Comparison of ENCODE assay signal across 20 cellular contexts in genomic region chr14:100325958-100326357, GRCh38. TPM values are rescaled to one million over a fixed set of nuclear protein-coding genes. Genes with fewer than 3 reads are reported as not detected.
DNase-seq lines count a peak whose midpoint lies in the region; FAIRE-seq and TF ChIP-seq lines count a peak whose summit lies in the region.
"Had no signal": no experiment of that assay in that cellular context is flagged by ENCODE, and none has a peak within 500 bp of the region (broad histone marks: within the 10 kb centered on the region; RNA-seq: fewer than 3 reads in every experiment).

No MANE protein-coding gene starts in this region.

- H3K27me3 ChIP-seq in astrocyte (ENCODE audit: insufficient read depth, low read length) (no peaks in the 10 kb centered on the region), liver (ENCODE audit: control insufficient read depth in 4 of 4, insufficient read depth in 4 of 4, low read length in 3 of 4) (no peaks in the 10 kb centered on the region), small intestine (ENCODE audit: control insufficient read depth in 2 of 2, insufficient read depth in 2 of 2, low read length in 2 of 2) (no peaks in the 10 kb centered on the region)
- H3K27me3 ChIP-seq: BE2C had no signal

- intact Hi-C loops in lower leg skin (cut with DNase I; ENCODE audit: low total_unique reads) = no loop called here

- CTCF ChIA-PET in HEK293 (lab: Yijun Ruan, JAX) = no interaction called here

- no peak for TF ChIP-seq POLR2A in lower leg skin (IDR thresholded peaks at IDR 0.05)

- no peaks in the 10 kb centered on the region for H3K9me3 ChIP-seq in HEK293 (ENCODE audit: control insufficient read depth, insufficient read depth, low read depth, low read length)
- no peaks in the 10 kb centered on the region for H3K9me3 ChIP-seq in astrocyte (ENCODE audit: insufficient read depth, low read depth, low read length)
- H3K9me3 ChIP-seq in liver (ENCODE audit: control insufficient read depth in 4 of 4, low read length in 3 of 4) = no peaks in the 10 kb centered on the region
- no peaks in the 10 kb centered on the region for H3K9me3 ChIP-seq in small intestine (ENCODE audit: control insufficient read depth, low read depth)
- H3K9me3 ChIP-seq: A549, BE2C, Caco-2, HAP-1 had no signal

- H3K4me3 Mint-ChIP-seq in astrocyte (ENCODE audit: unreplicated experiment) = no peak overlapping the region
- H3K4me3 Mint-ChIP-seq: CD14-positive monocyte; CD8-positive, alpha-beta T cell; HFFc6 had no signal

- H3K9me3 Mint-ChIP-seq in astrocyte (ENCODE audit: unreplicated experiment) = no peaks in the 10 kb centered on the region
- H3K9me3 Mint-ChIP-seq: CD8-positive, alpha-beta T cell; HFFc6 had no signal

- H3K4me2 ChIP-seq in astrocyte (ENCODE audit: low read length) = no peak overlapping the region
- H3K4me2 ChIP-seq: A549 had no signal

- no peaks in the 10 kb centered on the region for H3K36me3 ChIP-seq in HEK293 (ENCODE audit: control insufficient read depth in 2 of 2, insufficient read depth in 1 of 2, low read length in 2 of 2)
- H3K36me3 ChIP-seq in astrocyte (ENCODE audit: insufficient read depth, low read length) = no peaks in the 10 kb centered on the region
- peaks cover 10 to 21% (median 12%) of the 10 kb centered on the region in 4 donors for H3K36me3 ChIP-seq in liver (ENCODE audit: control insufficient read depth in 4 of 4, insufficient read depth in 3 of 4, low read depth in 1 of 4, low read length in 3 of 4)
- no peaks in the 10 kb centered on the region for H3K36me3 ChIP-seq in small intestine (ENCODE audit: control insufficient read depth in 2 of 2, insufficient read depth in 2 of 2, low read length in 2 of 2)
- H3K36me3 ChIP-seq: BE2C, HAP-1 had no signal

- H2AFZ ChIP-seq in astrocyte (ENCODE audit: low read depth, low read length) = no peak overlapping the region

- DNase-seq in astrocyte (ENCODE audit: low read depth) = no peak
- DNase-seq in small intestine = peak; percentile 49
- no peak for DNase-seq in stimulated activated CD8-positive, alpha-beta memory T cell treated with anti-CD3 and anti-CD28 coated beads, Interleukin-4, amount 100 ng/mL, for 48 hours
- DNase-seq in lower leg skin (ENCODE audit: low spot score in 2 of 2) = no peak
- no peak for DNase-seq in T-helper 2 cell
- DNase-seq: BE2C; Caco-2; CD8-positive, alpha-beta T cell; DND-41; GF-D8; HFFc6; IMR-90 had no signal

- peaks cover 1% of the 10 kb centered on the region for H3K36me3 Mint-ChIP-seq in astrocyte (ENCODE audit: low read depth, unreplicated experiment)
- H3K36me3 Mint-ChIP-seq: CD8-positive, alpha-beta T cell had no signal

- 43% methylated on average over 13 of the region's 13 CpGs for WGBS in liver
- WGBS in small intestine, 3 donors = 29 to 67% (median 34%) methylated on average over 13 of the region's 13 CpGs
- 85 to 93% methylated on average over 13 of the region's 13 CpGs for WGBS in lower leg skin, 2 donors

- POLR2A ChIA-PET in HEK293 (lab: Yijun Ruan, JAX) = no interaction called here

- no peak for FAIRE-seq in astrocyte (lab: Jason Lieb, UNC)
- FAIRE-seq in small intestine (lab: Jason Lieb, UNC) = no peak
- FAIRE-seq: A549, H1 had no signal

- peaks cover 34% of the 10 kb centered on the region for H3K27me3 Mint-ChIP-seq in astrocyte (ENCODE audit: low read depth, unreplicated experiment)

- H3K27ac ChIP-seq in HEK293 (ENCODE audit: extremely low read depth, low read depth, low read length) (no peak overlapping the region), astrocyte (ENCODE audit: low read depth, low read length) (no peak overlapping the region), liver (ENCODE audit: low read depth in 1 of 2, low read length in 2 of 2) (peak overlapping the region; percentile 71 to 94), small intestine (ENCODE audit: low read depth in 1 of 2, low read length in 1 of 2) (no peak overlapping the region)
- H3K27ac ChIP-seq: A549, HL-60 had no signal

- H3K4me1 ChIP-seq in HEK293 (ENCODE audit: control insufficient read depth, insufficient read depth, low read length) (no peaks in the 10 kb centered on the region), astrocyte (ENCODE audit: insufficient read depth, low read length) (no peaks in the 10 kb centered on the region), liver (ENCODE audit: control insufficient read depth in 4 of 4, insufficient read depth in 4 of 4, low read length in 3 of 4) (peaks cover 19 to 55% (median 44%) of the 10 kb centered on the region in 4 donors), small intestine (ENCODE audit: control insufficient read depth in 2 of 2, insufficient read depth in 1 of 2, low read depth in 1 of 2, low read length in 1 of 2) (peaks cover 0 to 4% of the 10 kb centered on the region in 2 donors)
- H3K4me1 ChIP-seq: A549, BE2C, HAP-1 had no signal

- H3K9ac ChIP-seq in astrocyte (ENCODE audit: low read length) (no peak overlapping the region), liver (ENCODE audit: low read depth in 1 of 2, low read length in 2 of 2) (peak overlapping the region; percentile 54 to 69)

- TF ChIP-seq RAD21 in liver (IDR thresholded peaks at IDR 0.05) = peak in 1 of 2 donors; percentile 31

- H3K4me3 ChIP-seq in HEK293 (ENCODE audit: low read depth, low read length) (no peak overlapping the region), astrocyte (ENCODE audit: insufficient read depth, low read depth, low read length) (no peak overlapping the region), liver (ENCODE audit: low read depth in 1 of 3, low read length in 3 of 3) (peak overlapping the region; percentile 52 to 87 (median 83)), small intestine (ENCODE audit: low read depth in 1 of 2, low read length in 2 of 2) (no peak overlapping the region), lower leg skin (ENCODE audit: low read depth, poor library complexity, severe bottlenecking) (no peak overlapping the region)
- H3K4me3 ChIP-seq: A549, HAP-1 had no signal

- TF ChIP-seq CTCF in HEK293 (tag by site-specific recombination; IDR thresholded peaks at IDR 0.05) (no peak), astrocyte (IDR thresholded peaks at IDR 0.05; ENCODE audit: insufficient read depth, low read depth, low read length) (no peak), liver (IDR thresholded peaks at IDR 0.05; ENCODE audit: low read depth, low read length, missing input control) (no peak), lower leg skin (IDR thresholded peaks at IDR 0.05) (no peak)

- peak overlapping the region; percentile 12 for H3K27ac Mint-ChIP-seq in astrocyte (ENCODE audit: unreplicated experiment)
- H3K27ac Mint-ChIP-seq: CD8-positive, alpha-beta T cell; HFFc6 had no signal

- no peaks in the 10 kb centered on the region for H3K79me2 ChIP-seq in astrocyte (ENCODE audit: insufficient read depth, low read length)

- H4K20me1 ChIP-seq in astrocyte (ENCODE audit: insufficient read depth, low read length) = no peaks in the 10 kb centered on the region

- no peaks in the 10 kb centered on the region for H3K4me1 Mint-ChIP-seq in astrocyte (ENCODE audit: low read depth, unreplicated experiment)
- H3K4me1 Mint-ChIP-seq: CD14-positive monocyte had no signal

TF ChIP-seq in HEK293, 187 proteins besides CTCF, POLR2A, EP300 and RAD21:
- TF ChIP-seq ZNF423 (tag by site-specific recombination; IDR thresholded peaks at IDR 0.05) (no peak), ZNF558 (tag by site-specific recombination; IDR thresholded peaks at IDR 0.05) (no peak), ZIC2 (tag by site-specific recombination; IDR thresholded peaks at IDR 0.05) (peak; percentile 51; the same call in 1 of the 2 replicates), ZSCAN23 (tag by site-specific recombination; IDR thresholded peaks at IDR 0.05) (no peak), ZNF132 (tag by site-specific recombination; IDR thresholded peaks at IDR 0.05; ENCODE audit: borderline replicate concordance) (no peak)

TF ChIP-seq in liver, 16 proteins besides CTCF, POLR2A, EP300 and RAD21 (continues in another document):
- TF ChIP-seq ZBTB33 (IDR thresholded peaks at IDR 0.05) = no peak
- no peak for TF ChIP-seq JUND (IDR thresholded peaks at IDR 0.05)

RNA-seq across cellular contexts. Expression of gene SLC25A47, which starts 2.8 kb away (rescaled TPM):
- total RNA-seq in astrocyte (not detected in 2 replicates), liver (100 to 1,000 TPM in 1 of 2 donors, 10 to 100 TPM in 1; 23.7 to 454 TPM), lower leg skin (not detected)
- polyA plus RNA-seq in liver (100 to 1,000 TPM; 128 to 469 TPM), small intestine (1 to 10 TPM in 2 of 3 donors, under 1 TPM in 1; 0.54 to 1.6 (median 1.1) TPM)
- total RNA-seq: Caco-2; CD8-positive, alpha-beta T cell; H1; HFFc6; IMR-90 had no signal
- polyA plus RNA-seq: A549, AG04450, CD14-positive monocyte, H1, IMR-90 had no signal

RNA-seq across cellular contexts. Expression of gene SLC25A29, which starts 19.7 kb away (rescaled TPM):
- total RNA-seq in astrocyte = 24.3 and 30.2 TPM in 2 replicates
- 10 to 100 TPM in 1 of 2 donors, 1 to 10 TPM in 1; 4.4 to 13.9 TPM for total RNA-seq in liver
- polyA plus RNA-seq in liver = 10 to 100 TPM in 1 of 2 donors, 1 to 10 TPM in 1; 2.4 to 13.4 TPM
- 10 to 100 TPM in 1 of 3 donors, 1 to 10 TPM in 2; 8.3 to 32.7 (median 10.0) TPM for polyA plus RNA-seq in small intestine
- 100 to 1,000 TPM in 3 of 4 donors, 10 to 100 TPM in 1; 98.5 to 166 (median 134) TPM for total RNA-seq in lower leg skin

RNA-seq across cellular contexts. Expression of gene WDR25, which starts 50.3 kb away (rescaled TPM):
- total RNA-seq in astrocyte (12.3 and 13.1 TPM in 2 replicates), liver (1 to 10 TPM; 5.1 to 8.3 TPM), lower leg skin (10 to 100 TPM in 1 of 4 donors, 1 to 10 TPM in 3; 6.5 to 10.4 (median 7.1) TPM)
- polyA plus RNA-seq in liver (1 to 10 TPM; 3.2 to 5.0 TPM), small intestine (1 to 10 TPM; 3.4 to 6.7 (median 4.3) TPM)

Comparison
In these comparisons a context has a peak if more than half of its experiments do, and no peak if none do; other contexts are left out.
1. H3K27ac ChIP-seq: peak in liver (2 of 2); none in HEK293 (single experiment), astrocyte (single experiment) and small intestine (0 of 2).
2. H3K4me3 ChIP-seq: peak in liver (3 of 3); none in HEK293 (single experiment), astrocyte (single experiment), small intestine (0 of 2) and lower leg skin (single experiment).
3. RNA of gene SLC25A47, which starts 2.8 kb away (total RNA-seq): 23.7 to 454 TPM in liver; not detected in astrocyte and not detected in lower leg skin; every median in the first group is over 10 times any median in the second.